Comparison of ENCODE assay signal across 1 cellular context in genomic region chr1:184743062-184743756, GRCh38.
A peak's percentile ranks its signal among the peaks of the same experiment; 100 is the strongest.
TF ChIP-seq lines count a peak whose summit lies in the region.

No MANE protein-coding gene starts in this region.

TF ChIP-seq in K562, 482 proteins besides CTCF, POLR2A, EP300 and RAD21 (continued from another document):
- TF ChIP-seq MGA (IDR thresholded peaks at IDR 0.05) (0 out of 2 replicates have a peak, but pooled peaks have one; percentile 12), MAFG (tag; conservative IDR thresholded peaks at IDR 0.05) (0 out of 2 replicates have a peak, but pooled peaks have one; percentile 13), FOXM1 (IDR thresholded peaks at IDR 0.05; ENCODE audit: low read depth) (no peak), FOXM1 (CRISPR knock-in tag; IDR thresholded peaks at IDR 0.05; ENCODE audit: low read depth) (no peak), DACH1 (IDR thresholded peaks at IDR 0.05; ENCODE audit: partially characterized antibody) (no peak), TRIM24 (IDR thresholded peaks at IDR 0.05) (no peak), UBTF (IDR thresholded peaks at IDR 0.05; ENCODE audit: borderline replicate concordance in 1 of 2, low read depth in 2 of 2, low read length in 2 of 2) (no peak), ZBTB5 (IDR thresholded peaks at IDR 0.05) (no peak), JUND (IDR thresholded peaks at IDR 0.05; ENCODE audit: borderline replicate concordance, low read depth, low read length) (peak; percentile 44; the same call in 1 of the 2 replicates), JUND (tag; IDR thresholded peaks at IDR 0.05; ENCODE audit: borderline replicate concordance, low read depth, low read length) (0 out of 3 replicates have a peak, but pooled peaks have one; percentile 24), SMARCE1 (IDR thresholded peaks at IDR 0.05) (0 out of 2 replicates have a peak, but pooled peaks have one; percentile 33), ILF3 (IDR thresholded peaks at IDR 0.05; ENCODE audit: borderline replicate concordance) (no peak), HDAC1 (IDR thresholded peaks at IDR 0.05) (no peak), ZNF785 (CRISPR knock-in tag; IDR thresholded peaks at IDR 0.05) (no peak), ARID3B (CRISPR knock-in tag; IDR thresholded peaks at IDR 0.05; ENCODE audit: borderline replicate concordance) (no peak), RUNX1 (IDR thresholded peaks at IDR 0.05; ENCODE audit: low read depth) (no peak), CREM (IDR thresholded peaks at IDR 0.05; ENCODE audit: low read depth) (no peak), PRMT5 (CRISPR knock-in tag; IDR thresholded peaks at IDR 0.05) (no peak), ZNF184 (CRISPR knock-in tag; IDR thresholded peaks at IDR 0.05) (no peak), CEBPG (CRISPR knock-in tag; IDR thresholded peaks at IDR 0.05) (no peak), CEBPG (tag; conservative IDR thresholded peaks at IDR 0.05 in 1 of 2, IDR thresholded peaks at IDR 0.05 in 1 of 2) (no peak), KAT8 (IDR thresholded peaks at IDR 0.05; ENCODE audit: low read depth) (no peak), FIP1L1 (IDR thresholded peaks at IDR 0.05; ENCODE audit: low read depth, low read length, poor library complexity, severe bottlenecking) (no peak)
- TF ChIP-seq, protein P1, sequence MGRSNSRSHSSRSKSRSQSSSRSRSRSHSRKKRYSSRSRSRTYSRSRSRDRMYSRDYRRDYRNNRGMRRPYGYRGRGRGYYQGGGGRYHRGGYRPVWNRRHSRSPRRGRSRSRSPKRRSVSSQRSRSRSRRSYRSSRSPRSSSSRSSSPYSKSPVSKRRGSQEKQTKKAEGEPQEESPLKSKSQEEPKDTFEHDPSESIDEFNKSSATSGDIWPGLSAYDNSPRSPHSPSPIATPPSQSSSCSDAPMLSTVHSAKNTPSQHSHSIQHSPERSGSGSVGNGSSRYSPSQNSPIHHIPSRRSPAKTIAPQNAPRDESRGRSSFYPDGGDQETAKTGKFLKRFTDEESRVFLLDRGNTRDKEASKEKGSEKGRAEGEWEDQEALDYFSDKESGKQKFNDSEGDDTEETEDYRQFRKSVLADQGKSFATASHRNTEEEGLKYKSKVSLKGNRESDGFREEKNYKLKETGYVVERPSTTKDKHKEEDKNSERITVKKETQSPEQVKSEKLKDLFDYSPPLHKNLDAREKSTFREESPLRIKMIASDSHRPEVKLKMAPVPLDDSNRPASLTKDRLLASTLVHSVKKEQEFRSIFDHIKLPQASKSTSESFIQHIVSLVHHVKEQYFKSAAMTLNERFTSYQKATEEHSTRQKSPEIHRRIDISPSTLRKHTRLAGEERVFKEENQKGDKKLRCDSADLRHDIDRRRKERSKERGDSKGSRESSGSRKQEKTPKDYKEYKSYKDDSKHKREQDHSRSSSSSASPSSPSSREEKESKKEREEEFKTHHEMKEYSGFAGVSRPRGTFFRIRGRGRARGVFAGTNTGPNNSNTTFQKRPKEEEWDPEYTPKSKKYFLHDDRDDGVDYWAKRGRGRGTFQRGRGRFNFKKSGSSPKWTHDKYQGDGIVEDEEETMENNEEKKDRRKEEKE (IDR thresholded peaks at IDR 0.05; ENCODE audit: borderline replicate concordance in 1 of 2, control insufficient read depth in 1 of 2, low read depth in 2 of 2, low read length in 1 of 2), result no peak
- TF ChIP-seq, protein P2, sequence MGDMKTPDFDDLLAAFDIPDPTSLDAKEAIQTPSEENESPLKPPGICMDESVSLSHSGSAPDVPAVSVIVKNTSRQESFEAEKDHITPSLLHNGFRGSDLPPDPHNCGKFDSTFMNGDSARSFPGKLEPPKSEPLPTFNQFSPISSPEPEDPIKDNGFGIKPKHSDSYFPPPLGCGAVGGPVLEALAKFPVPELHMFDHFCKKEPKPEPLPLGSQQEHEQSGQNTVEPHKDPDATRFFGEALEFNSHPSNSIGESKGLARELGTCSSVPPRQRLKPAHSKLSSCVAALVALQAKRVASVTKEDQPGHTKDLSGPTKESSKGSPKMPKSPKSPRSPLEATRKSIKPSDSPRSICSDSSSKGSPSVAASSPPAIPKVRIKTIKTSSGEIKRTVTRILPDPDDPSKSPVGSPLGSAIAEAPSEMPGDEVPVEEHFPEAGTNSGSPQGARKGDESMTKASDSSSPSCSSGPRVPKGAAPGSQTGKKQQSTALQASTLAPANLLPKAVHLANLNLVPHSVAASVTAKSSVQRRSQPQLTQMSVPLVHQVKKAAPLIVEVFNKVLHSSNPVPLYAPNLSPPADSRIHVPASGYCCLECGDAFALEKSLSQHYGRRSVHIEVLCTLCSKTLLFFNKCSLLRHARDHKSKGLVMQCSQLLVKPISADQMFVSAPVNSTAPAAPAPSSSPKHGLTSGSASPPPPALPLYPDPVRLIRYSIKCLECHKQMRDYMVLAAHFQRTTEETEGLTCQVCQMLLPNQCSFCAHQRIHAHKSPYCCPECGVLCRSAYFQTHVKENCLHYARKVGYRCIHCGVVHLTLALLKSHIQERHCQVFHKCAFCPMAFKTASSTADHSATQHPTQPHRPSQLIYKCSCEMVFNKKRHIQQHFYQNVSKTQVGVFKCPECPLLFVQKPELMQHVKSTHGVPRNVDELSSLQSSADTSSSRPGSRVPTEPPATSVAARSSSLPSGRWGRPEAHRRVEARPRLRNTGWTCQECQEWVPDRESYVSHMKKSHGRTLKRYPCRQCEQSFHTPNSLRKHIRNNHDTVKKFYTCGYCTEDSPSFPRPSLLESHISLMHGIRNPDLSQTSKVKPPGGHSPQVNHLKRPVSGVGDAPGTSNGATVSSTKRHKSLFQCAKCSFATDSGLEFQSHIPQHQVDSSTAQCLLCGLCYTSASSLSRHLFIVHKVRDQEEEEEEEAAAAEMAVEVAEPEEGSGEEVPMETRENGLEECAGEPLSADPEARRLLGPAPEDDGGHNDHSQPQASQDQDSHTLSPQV (IDR thresholded peaks at IDR 0.05), result peak; percentile 31; the same call in 1 of the 2 replicates
- TF ChIP-seq, protein P3, sequence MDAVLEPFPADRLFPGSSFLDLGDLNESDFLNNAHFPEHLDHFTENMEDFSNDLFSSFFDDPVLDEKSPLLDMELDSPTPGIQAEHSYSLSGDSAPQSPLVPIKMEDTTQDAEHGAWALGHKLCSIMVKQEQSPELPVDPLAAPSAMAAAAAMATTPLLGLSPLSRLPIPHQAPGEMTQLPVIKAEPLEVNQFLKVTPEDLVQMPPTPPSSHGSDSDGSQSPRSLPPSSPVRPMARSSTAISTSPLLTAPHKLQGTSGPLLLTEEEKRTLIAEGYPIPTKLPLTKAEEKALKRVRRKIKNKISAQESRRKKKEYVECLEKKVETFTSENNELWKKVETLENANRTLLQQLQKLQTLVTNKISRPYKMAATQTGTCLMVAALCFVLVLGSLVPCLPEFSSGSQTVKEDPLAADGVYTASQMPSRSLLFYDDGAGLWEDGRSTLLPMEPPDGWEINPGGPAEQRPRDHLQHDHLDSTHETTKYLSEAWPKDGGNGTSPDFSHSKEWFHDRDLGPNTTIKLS (IDR thresholded peaks at IDR 0.05; ENCODE audit: borderline replicate concordance, low read depth), result peak; percentile 86
